In the genomic region with DNA sequence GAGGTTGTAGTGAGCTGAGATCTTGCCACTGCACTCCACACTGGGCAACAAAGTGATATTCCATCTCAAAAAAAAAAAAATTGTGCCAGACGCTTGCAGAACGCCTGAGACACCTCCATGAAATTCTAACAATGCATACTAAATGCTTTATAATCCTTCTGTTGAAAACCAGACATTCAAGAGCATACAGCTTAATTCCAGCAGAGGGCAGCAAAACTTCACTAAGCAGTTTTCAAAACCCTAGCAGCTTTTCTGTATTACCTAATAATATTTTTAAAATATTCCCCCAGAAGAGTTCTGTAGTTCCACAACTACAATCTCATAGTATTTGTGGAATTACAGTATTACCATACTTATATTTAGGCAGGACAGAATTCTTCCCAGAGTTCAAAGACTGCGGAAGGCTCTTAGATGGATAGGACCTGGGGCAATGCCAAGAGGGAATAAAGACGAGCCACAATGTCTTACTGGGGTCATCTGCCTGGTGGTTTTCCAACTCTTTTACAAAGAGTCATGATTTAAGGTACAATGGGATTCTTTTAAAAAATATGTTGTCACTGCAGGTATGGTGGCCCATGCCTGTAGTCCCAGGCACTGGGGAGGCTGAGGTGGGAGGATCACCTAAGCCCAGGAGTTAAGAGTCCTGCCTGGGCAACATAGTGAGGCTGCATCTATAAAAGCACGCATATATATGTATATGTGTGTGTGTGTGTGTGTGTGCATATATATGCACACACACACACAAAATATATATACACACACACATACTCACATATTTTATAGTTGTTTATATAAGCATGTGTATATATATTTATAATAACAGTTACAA, we compare ENCODE assay signal across 8 cellular contexts. TPM values are rescaled to one million over a fixed set of nuclear protein-coding genes. Genes with fewer than 3 reads are reported as not detected.
DNase-seq lines count a peak whose midpoint lies in the region; ATAC-seq and TF ChIP-seq lines count a peak whose summit lies in the region.

No MANE protein-coding gene starts in this region.

- no peaks in the 10 kb centered on the region for H3K27me3 Mint-ChIP-seq in CD8-positive, alpha-beta T cell (ENCODE audit: low read depth)
- H3K27me3 Mint-ChIP-seq in activated CD8-positive, alpha-beta T cell treated with anti-CD3 and anti-CD28 coated beads for 36 hours = no peaks in the 10 kb centered on the region

- H3K36me3 Mint-ChIP-seq in CD8-positive, alpha-beta T cell = no peaks in the 10 kb centered on the region
- H3K36me3 Mint-ChIP-seq in activated CD8-positive, alpha-beta T cell treated with anti-CD3 and anti-CD28 coated beads for 36 hours (ENCODE audit: low read depth) = peaks cover 1% of the 10 kb centered on the region

- H3K36me3 ChIP-seq in CD8-positive, alpha-beta T cell (ENCODE audit: insufficient read depth, low read length) = no peaks in the 10 kb centered on the region

- H3K4me1 Mint-ChIP-seq in CD8-positive, alpha-beta T cell (ENCODE audit: low read depth) = peaks cover 22% of the 10 kb centered on the region
- peaks cover 22% of the 10 kb centered on the region for H3K4me1 Mint-ChIP-seq in activated CD8-positive, alpha-beta T cell treated with anti-CD3 and anti-CD28 coated beads for 36 hours (ENCODE audit: low read depth)

- H3K4me3 Mint-ChIP-seq in CD8-positive, alpha-beta T cell = no peak overlapping the region
- no peak overlapping the region for H3K4me3 Mint-ChIP-seq in activated CD8-positive, alpha-beta T cell treated with anti-CD3 and anti-CD28 coated beads for 36 hours

- peak; percentile 79 for ATAC-seq in CD8-positive, alpha-beta T cell
- peak; percentile 65 for ATAC-seq in activated CD8-positive, alpha-beta T cell treated with anti-CD3 and anti-CD28 coated beads for 36 hours
- no peak for ATAC-seq in HG02938 (IDR thresholded peaks at IDR 0.05; ENCODE audit: unreplicated experiment)
- ATAC-seq in GM19035 (IDR thresholded peaks at IDR 0.05; ENCODE audit: unreplicated experiment) = no peak

- H3K4me1 ChIP-seq in CD8-positive, alpha-beta T cell (ENCODE audit: insufficient read depth, low read length) = peaks cover 20% of the 10 kb centered on the region

- intact Hi-C loops in CD8-positive, alpha-beta T cell (cut with DNase I, micrococcal nuclease) = loop anchor here (1.0 to 2.0 kb wide), 4 partner anchors 22 to 287 kb away; no protein-coding TSS in a partner anchor
- intact Hi-C loops in activated CD8-positive, alpha-beta T cell treated with anti-CD3 and anti-CD28 coated beads for 36 hours (cut with micrococcal nuclease) = loop anchor here (2.0 to 10.0 kb wide), 3 partner anchors 96 to 286 kb away; no protein-coding TSS in a partner anchor

- TF ChIP-seq CTCF in CD8-positive, alpha-beta T cell (IDR thresholded peaks at IDR 0.05) = peak; percentile 86
- peak; percentile 96 for TF ChIP-seq CTCF in activated CD8-positive, alpha-beta T cell treated with anti-CD3 and anti-CD28 coated beads for 36 hours (IDR thresholded peaks at IDR 0.05)

- no peak overlapping the region for H3K27ac Mint-ChIP-seq in CD8-positive, alpha-beta T cell
- H3K27ac Mint-ChIP-seq in activated CD8-positive, alpha-beta T cell treated with anti-CD3 and anti-CD28 coated beads for 36 hours = no peak overlapping the region

- peak in 5 of 7 experiments; percentile 37 to 62 (median 56) for DNase-seq in CD8-positive, alpha-beta T cell
- DNase-seq in H4 (ENCODE audit: low spot score) = peak; percentile 29
- peak; percentile 9 to 61 for DNase-seq in NCI-H526 (lab: John Stamatoyannopoulos, UW)
- peak; percentile 68 for DNase-seq in activated CD8-positive, alpha-beta T cell treated with anti-CD3 and anti-CD28 coated beads for 36 hours
- DNase-seq in fibroblast of the conjunctiva (ENCODE audit: low read depth) = peak; percentile 71
- DNase-seq in non-pigmented ciliary epithelial cell (ENCODE audit: low read depth) = peak; percentile 37

- H3K27me3 ChIP-seq in CD8-positive, alpha-beta T cell (ENCODE audit: insufficient read depth, low read length) = no peaks in the 10 kb centered on the region

- H3K27ac ChIP-seq in CD8-positive, alpha-beta T cell (ENCODE audit: low read depth, low read length) = no peak overlapping the region

- no peaks in the 10 kb centered on the region for H3K9me3 Mint-ChIP-seq in CD8-positive, alpha-beta T cell
- no peaks in the 10 kb centered on the region for H3K9me3 Mint-ChIP-seq in activated CD8-positive, alpha-beta T cell treated with anti-CD3 and anti-CD28 coated beads for 36 hours

- no peaks in the 10 kb centered on the region for H3K9me3 ChIP-seq in CD8-positive, alpha-beta T cell (ENCODE audit: low read length)

- CTCF ChIA-PET in CD8-positive, alpha-beta T cell (lab: Charles Lee) = interaction anchor here (0.6 to 8.5 kb wide), 38 partner anchors 9 to 414 kb away, joined by 3 to 263 read pairs (median 4); a partner anchor contains a TSS
- CTCF ChIA-PET in activated CD8-positive, alpha-beta T cell treated with anti-CD3 and anti-CD28 coated beads for 36 hours (lab: Charles Lee) = interaction anchor here (0.6 to 7.7 kb wide), 31 partner anchors 9 to 366 kb away, joined by 3 to 242 read pairs (median 4); a partner anchor contains a TSS

- POLR2A ChIA-PET in CD8-positive, alpha-beta T cell (lab: Charles Lee) = interaction anchor here (0.6 to 2.2 kb wide), 9 partner anchors 12 to 288 kb away, joined by 3 to 30 read pairs (median 5); a partner anchor contains a TSS
- POLR2A ChIA-PET in activated CD8-positive, alpha-beta T cell treated with anti-CD3 and anti-CD28 coated beads for 36 hours (lab: Charles Lee) = interaction anchor here (0.6 to 1.7 kb wide), 3 partner anchors 84 to 286 kb away, joined by 3 to 4 read pairs (median 3); no protein-coding TSS in a partner anchor

- no peak overlapping the region for H3K4me3 ChIP-seq in CD8-positive, alpha-beta T cell (ENCODE audit: low read depth, low read length)

RNA-seq across cellular contexts. Expression of a gene that starts 19.6 kb away (rescaled TPM):
- 10 to 100 TPM; 31.1 to 41.5 TPM for total RNA-seq in CD8-positive, alpha-beta T cell
- 36.4 and 40.9 TPM in 2 replicates for total RNA-seq in H4 (2014; rRNA removed; shearing (Covaris generic))
- 10 to 100 TPM; 58.6 to 61.4 TPM for total RNA-seq in activated CD8-positive, alpha-beta T cell treated with anti-CD3 and anti-CD28 coated beads for 36 hours

Comparison
In these comparisons a context has a peak if more than half of its experiments do, and no peak if none do; other contexts are left out.
1. ATAC-seq: peak in CD8-positive, alpha-beta T cell (single experiment) and activated CD8-positive, alpha-beta T cell treated with anti-CD3 and anti-CD28 coated beads for 36 hours (single experiment); none in HG02938 (single experiment) and GM19035 (single experiment).
2. Peak in every context shown above with its lines, with median percentiles within 50 percentile points of each other: DNase-seq.